Comparison of ENCODE assay signal across 18 cellular contexts in genomic region chr21:42421018-42421793, GRCh38. TPM values are rescaled to one million over a fixed set of nuclear protein-coding genes. Genes with fewer than 3 reads are reported as not detected.
DNase-seq lines count a peak whose midpoint lies in the region; ATAC-seq and TF ChIP-seq lines count a peak whose summit lies in the region.
"Had no signal": no experiment of that assay in that cellular context is flagged by ENCODE, and none has a peak within 500 bp of the region (broad histone marks: within the 10 kb centered on the region; RNA-seq: fewer than 3 reads in every experiment).

No MANE protein-coding gene starts in this region.

- peaks cover 87% of the 10 kb centered on the region for H3K4me1 Mint-ChIP-seq in activated naive CD4-positive, alpha-beta T cell treated with anti-CD3 and anti-CD28 coated beads for 36 hours (ENCODE audit: low read depth)
- peaks cover 86% of the 10 kb centered on the region for H3K4me1 Mint-ChIP-seq in activated naive CD8-positive, alpha-beta T cell treated with anti-CD3 and anti-CD28 coated beads for 36 hours
- peaks cover 97% of the 10 kb centered on the region for H3K4me1 Mint-ChIP-seq in stimulated activated effector memory CD8-positive, alpha-beta T cell treated with anti-CD3 and anti-CD28 coated beads, Interleukin-12 subunit alpha, Interleukin-12 subunit beta, amount 100 ng/mL, for 72 hours
- H3K4me1 Mint-ChIP-seq: endodermal cell had no signal

- peaks cover 3% of the 10 kb centered on the region for H3K9me3 Mint-ChIP-seq in activated naive CD4-positive, alpha-beta T cell treated with anti-CD3 and anti-CD28 coated beads for 36 hours
- H3K9me3 Mint-ChIP-seq in activated naive CD8-positive, alpha-beta T cell treated with anti-CD3 and anti-CD28 coated beads for 36 hours: peaks cover 10% of the 10 kb centered on the region
- peaks cover 3% of the 10 kb centered on the region for H3K9me3 Mint-ChIP-seq in stimulated activated effector memory CD8-positive, alpha-beta T cell treated with anti-CD3 and anti-CD28 coated beads, Interleukin-12 subunit alpha, Interleukin-12 subunit beta, amount 100 ng/mL, for 72 hours
- H3K9me3 Mint-ChIP-seq: endodermal cell had no signal

- H3K27ac Mint-ChIP-seq in activated naive CD4-positive, alpha-beta T cell treated with anti-CD3 and anti-CD28 coated beads for 36 hours: peak overlapping the region; percentile 62
- peak overlapping the region; percentile 95 for H3K27ac Mint-ChIP-seq in activated naive CD8-positive, alpha-beta T cell treated with anti-CD3 and anti-CD28 coated beads for 36 hours
- H3K27ac Mint-ChIP-seq in stimulated activated effector memory CD8-positive, alpha-beta T cell treated with anti-CD3 and anti-CD28 coated beads, Interleukin-12 subunit alpha, Interleukin-12 subunit beta, amount 100 ng/mL, for 72 hours: peak overlapping the region; percentile 79
- H3K27ac Mint-ChIP-seq: endodermal cell had no signal

- H3K4me3 Mint-ChIP-seq in activated naive CD4-positive, alpha-beta T cell treated with anti-CD3 and anti-CD28 coated beads for 36 hours: no peak overlapping the region
- H3K4me3 Mint-ChIP-seq in activated naive CD8-positive, alpha-beta T cell treated with anti-CD3 and anti-CD28 coated beads for 36 hours: peak overlapping the region; percentile 59
- peak overlapping the region; percentile 62 for H3K4me3 Mint-ChIP-seq in stimulated activated effector memory CD8-positive, alpha-beta T cell treated with anti-CD3 and anti-CD28 coated beads, Interleukin-12 subunit alpha, Interleukin-12 subunit beta, amount 100 ng/mL, for 72 hours
- H3K4me3 Mint-ChIP-seq: endodermal cell had no signal

- no peaks in the 10 kb centered on the region for H3K27me3 Mint-ChIP-seq in activated naive CD4-positive, alpha-beta T cell treated with anti-CD3 and anti-CD28 coated beads for 36 hours (ENCODE audit: low read depth)
- no peaks in the 10 kb centered on the region for H3K27me3 Mint-ChIP-seq in activated naive CD8-positive, alpha-beta T cell treated with anti-CD3 and anti-CD28 coated beads for 36 hours

- H3K36me3 Mint-ChIP-seq in activated naive CD4-positive, alpha-beta T cell treated with anti-CD3 and anti-CD28 coated beads for 36 hours (ENCODE audit: low read depth): peaks cover 47% of the 10 kb centered on the region
- H3K36me3 Mint-ChIP-seq in activated naive CD8-positive, alpha-beta T cell treated with anti-CD3 and anti-CD28 coated beads for 36 hours: peaks cover 93% of the 10 kb centered on the region
- H3K36me3 Mint-ChIP-seq in stimulated activated effector memory CD8-positive, alpha-beta T cell treated with anti-CD3 and anti-CD28 coated beads, Interleukin-12 subunit alpha, Interleukin-12 subunit beta, amount 100 ng/mL, for 72 hours: peaks cover 89% of the 10 kb centered on the region

- ATAC-seq in stimulated activated effector memory CD8-positive, alpha-beta T cell treated with anti-CD3 and anti-CD28 coated beads, Interleukin-12 subunit alpha, Interleukin-12 subunit beta, amount 100 ng/mL, for 72 hours: peak; percentile 25
- ATAC-seq in GM18519 (IDR thresholded peaks at IDR 0.05; ENCODE audit: low FRiP score, unreplicated experiment) (no peak), omental fat pad (ENCODE audit: low FRiP score) (no peak)

- TF ChIP-seq CTCF in omental fat pad (IDR thresholded peaks at IDR 0.05): no peak

- intact Hi-C loops in activated naive CD4-positive, alpha-beta T cell treated with anti-CD3 and anti-CD28 coated beads for 36 hours (cut with micrococcal nuclease): no loop called here

- DNase-seq in activated naive CD4-positive, alpha-beta T cell treated with anti-CD3 and anti-CD28 coated beads for 36 hours: peak; percentile 53
- no peak for DNase-seq in activated naive CD4-positive, alpha-beta T cell treated with Interleukin-2 at 50 U/mL for 16 hours
- peak; percentile 48 for DNase-seq in SW480 (ENCODE audit: low spot score)
- DNase-seq in activated naive CD8-positive, alpha-beta T cell treated with anti-CD3 and anti-CD28 coated beads for 36 hours: peak; percentile 64
- peak in 1 of 2 donors; percentile 67 for DNase-seq in stimulated activated effector memory CD8-positive, alpha-beta T cell treated with anti-CD3 and anti-CD28 coated beads, Interleukin-12 subunit alpha, Interleukin-12 subunit beta, amount 100 ng/mL, for 72 hours (ENCODE audit: low spot score in 2 of 2)
- no peak for DNase-seq in 8988T
- DNase-seq in omental fat pad (ENCODE audit: low spot score): no peak
- DNase-seq: Caco-2, cerebellar nuclear complex, endodermal cell, hippocampal formation, kidney glomerular epithelial cell, mesendoderm, NCI-H146, NCI-H2227 treated with DMSO at 0.1 percent for 48 hours, SW 1271 had no signal

- CTCF ChIA-PET in activated naive CD4-positive, alpha-beta T cell treated with anti-CD3 and anti-CD28 coated beads for 36 hours (lab: Charles Lee): interaction anchor here (0.7 to 3.5 kb wide), 7 partner anchors 10 to 83 kb away, joined by 3 to 20 read pairs (median 4); no protein-coding TSS in a partner anchor

RNA-seq across cellular contexts. Expression of gene UBASH3A, which starts 17.5 kb away (rescaled TPM):
- 10 to 100 TPM; 13.5 to 14.9 TPM for total RNA-seq in activated naive CD4-positive, alpha-beta T cell treated with anti-CD3 and anti-CD28 coated beads for 36 hours
- total RNA-seq in activated naive CD8-positive, alpha-beta T cell treated with anti-CD3 and anti-CD28 coated beads for 36 hours: 10 to 100 TPM; 38.9 to 41.1 TPM
- total RNA-seq in omental fat pad: under 1 TPM in 3 of 4 donors, not detected in 1; 0.31 to 0.96 (median 0.79) TPM
- total RNA-seq: Caco-2, endodermal cell had no signal

RNA-seq across cellular contexts. Expression of gene TMPRSS3, which starts 25.4 kb away (rescaled TPM):
- 10 to 100 TPM; 10.9 to 11.5 TPM for total RNA-seq in activated naive CD4-positive, alpha-beta T cell treated with anti-CD3 and anti-CD28 coated beads for 36 hours
- 10 to 100 TPM; 49.1 to 50.7 TPM for total RNA-seq in activated naive CD8-positive, alpha-beta T cell treated with anti-CD3 and anti-CD28 coated beads for 36 hours
- 1 to 10 TPM in 3 of 4 donors, under 1 TPM in 1; 0.32 to 8.7 (median 5.9) TPM for total RNA-seq in omental fat pad
- total RNA-seq: Caco-2, endodermal cell had no signal

RNA-seq across cellular contexts. Expression of gene TFF1, which starts 54.9 kb away (rescaled TPM):
- total RNA-seq in activated naive CD4-positive, alpha-beta T cell treated with anti-CD3 and anti-CD28 coated beads for 36 hours: not detected
- not detected for total RNA-seq in activated naive CD8-positive, alpha-beta T cell treated with anti-CD3 and anti-CD28 coated beads for 36 hours
- not detected for total RNA-seq in omental fat pad
- total RNA-seq: subcutaneous adipose tissue had no signal

Comparison
In these comparisons a context has a peak if more than half of its experiments do, and no peak if none do; other contexts are left out.
1. DNase-seq: peak in activated naive CD4-positive, alpha-beta T cell treated with anti-CD3 and anti-CD28 coated beads for 36 hours (single experiment), SW480 (single experiment) and activated naive CD8-positive, alpha-beta T cell treated with anti-CD3 and anti-CD28 coated beads for 36 hours (single experiment); none in activated naive CD4-positive, alpha-beta T cell treated with Interleukin-2 at 50 U/mL for 16 hours (single experiment), 8988T (single experiment) and omental fat pad (single experiment).
2. RNA of gene UBASH3A, which starts 17.5 kb away (total RNA-seq): 38.9 to 41.1 TPM in activated naive CD8-positive, alpha-beta T cell treated with anti-CD3 and anti-CD28 coated beads for 36 hours and 13.5 to 14.9 TPM in activated naive CD4-positive, alpha-beta T cell treated with anti-CD3 and anti-CD28 coated beads for 36 hours; 0.31 to 0.96 TPM in omental fat pad; every median in the first group is over 4 times any median in the second.
3. RNA of gene TMPRSS3, which starts 25.4 kb away (total RNA-seq): 49.1 to 50.7 TPM in activated naive CD8-positive, alpha-beta T cell treated with anti-CD3 and anti-CD28 coated beads for 36 hours; 10.9 to 11.5 TPM in activated naive CD4-positive, alpha-beta T cell treated with anti-CD3 and anti-CD28 coated beads for 36 hours and 0.32 to 8.7 TPM in omental fat pad; every median in the first group is over 4 times any median in the second.
4. Peak in every context shown above with its lines, with median percentiles within 50 percentile points of each other: H3K27ac Mint-ChIP-seq.